In genomic region chr15:80578206-80578595, GRCh38 we compare ENCODE assay signal across 25 cellular contexts.
"Had no signal": no experiment of that assay in that cellular context is flagged by ENCODE, and none has a peak within 500 bp of the region (broad histone marks: within the 10 kb centered on the region; RNA-seq: fewer than 3 reads in every experiment).

No MANE protein-coding gene starts in this region.

- H3K4me1 Mint-ChIP-seq: activated CD4-positive, alpha-beta memory T cell treated with anti-CD3 and anti-CD28 coated beads, Interleukin-2, amount 10 ng/mL, durations not matched to agents 7 days and 5 days; activated CD4-positive, alpha-beta T cell treated with anti-CD3 and anti-CD28 coated beads, Interleukin-2, amount 10 ng/mL, durations not matched to agents 7 days and 5 days had no signal

- H3K27me3 ChIP-seq: colonic mucosa, gastroesophageal sphincter, hepatocyte, right atrium auricular region, testis, transverse colon, uterus had no signal

- H3K36me3 Mint-ChIP-seq: activated naive CD4-positive, alpha-beta T cell treated with anti-CD3 and anti-CD28 coated beads, Interleukin-2, amount 50 U/mL, for 72 hours; memory B cell; naive thymus-derived CD4-positive, alpha-beta T cell had no signal

- DNase-seq: activated CD4-positive, alpha-beta memory T cell treated with anti-CD3 and anti-CD28 coated beads, Interleukin-2, amount 10 ng/mL, durations not matched to agents 7 days and 5 days; activated CD4-positive, alpha-beta T cell treated with anti-CD3 and anti-CD28 coated beads for 1 hour; activated CD4-positive, alpha-beta T cell treated with anti-CD3 and anti-CD28 coated beads, Interleukin-2, amount 10 ng/mL, durations not matched to agents 7 days and 5 days; activated naive CD4-positive, alpha-beta T cell; activated T-cell treated with anti-CD3 and anti-CD28 coated beads, Interleukin-2, amount 50 U/mL, for 48 hours; cerebellar nuclear complex; colonic mucosa; effector CD8-positive, alpha-beta T cell; erythroblast; left colon; midbrain; naive thymus-derived CD4-positive, alpha-beta T cell; nucleus accumbens; stimulated activated CD4-positive, alpha-beta T cell treated with anti-CD3 and anti-CD28 coated beads, Interleukin-2, amount 100 ng/mL, for 48 hours; stimulated activated naive CD4-positive, alpha-beta T cell treated with Interleukin-2 at 50 U/mL for 16 hours; T-helper 2 cell; testis; transverse colon; uterus had no signal

- H3K36me3 ChIP-seq: colonic mucosa, right atrium auricular region, transverse colon, uterus had no signal

- ATAC-seq: activated naive CD4-positive, alpha-beta T cell treated with anti-CD3 and anti-CD28 coated beads, Interleukin-2, amount 50 U/mL, for 72 hours; gastroesophageal sphincter; left colon; naive thymus-derived CD4-positive, alpha-beta T cell had no signal

- H3K27ac Mint-ChIP-seq: activated CD4-positive, alpha-beta memory T cell treated with anti-CD3 and anti-CD28 coated beads, Interleukin-2, amount 10 ng/mL, durations not matched to agents 7 days and 5 days; activated CD4-positive, alpha-beta T cell treated with anti-CD3 and anti-CD28 coated beads, Interleukin-2, amount 10 ng/mL, durations not matched to agents 7 days and 5 days; activated naive CD4-positive, alpha-beta T cell treated with anti-CD3 and anti-CD28 coated beads, Interleukin-2, amount 50 U/mL, for 72 hours; memory B cell; naive thymus-derived CD4-positive, alpha-beta T cell had no signal

- H3K27ac ChIP-seq: colonic mucosa, gastroesophageal sphincter, hepatocyte, parathyroid adenoma, right atrium auricular region, testis, transverse colon, uterus had no signal

- H3K4me3 Mint-ChIP-seq: activated CD4-positive, alpha-beta memory T cell treated with anti-CD3 and anti-CD28 coated beads, Interleukin-2, amount 10 ng/mL, durations not matched to agents 7 days and 5 days; activated CD4-positive, alpha-beta T cell treated with anti-CD3 and anti-CD28 coated beads, Interleukin-2, amount 10 ng/mL, durations not matched to agents 7 days and 5 days; memory B cell; naive thymus-derived CD4-positive, alpha-beta T cell had no signal

- H3K4me1 ChIP-seq: colonic mucosa, gastroesophageal sphincter, parathyroid adenoma, right atrium auricular region, uterus had no signal

- H3K4me3 ChIP-seq: colonic mucosa, gastroesophageal sphincter, hepatocyte, right atrium auricular region, testis, transverse colon, uterus had no signal

- H3K9me3 ChIP-seq: colonic mucosa, gastroesophageal sphincter, right atrium auricular region, testis, transverse colon, uterus had no signal

- H3K9me3 Mint-ChIP-seq: activated CD4-positive, alpha-beta memory T cell treated with anti-CD3 and anti-CD28 coated beads, Interleukin-2, amount 10 ng/mL, durations not matched to agents 7 days and 5 days; activated CD4-positive, alpha-beta T cell treated with anti-CD3 and anti-CD28 coated beads, Interleukin-2, amount 10 ng/mL, durations not matched to agents 7 days and 5 days; activated naive CD4-positive, alpha-beta T cell treated with anti-CD3 and anti-CD28 coated beads, Interleukin-2, amount 50 U/mL, for 72 hours; memory B cell; naive thymus-derived CD4-positive, alpha-beta T cell had no signal
